In genomic region chr4:2042947-2043395, GRCh38 we compare ENCODE assay signal across 9 cellular contexts. TPM values are rescaled to one million over a fixed set of nuclear protein-coding genes. Genes with fewer than 3 reads are reported as not detected.
DNase-seq lines count a peak whose midpoint lies in the region; ATAC-seq lines count a peak whose summit lies in the region.
"Had no signal": no experiment of that assay in that cellular context is flagged by ENCODE, and none has a peak within 500 bp of the region (broad histone marks: within the 10 kb centered on the region; RNA-seq: fewer than 3 reads in every experiment).

No MANE protein-coding gene starts in this region.

- peak overlapping the region; percentile 63; the same call in 1 of the 2 replicates for H3K4me3 ChIP-seq in iPS-18c (ENCODE audit: insufficient read depth, low read depth, low read length)

- peaks cover 23% of the 10 kb centered on the region for H3K27me3 Mint-ChIP-seq in activated T-cell treated with anti-CD3 and anti-CD28 coated beads, Interleukin-2, amount 50 U/mL, for 72 hours (ENCODE audit: low read depth)
- peaks cover 20% of the 10 kb centered on the region for H3K27me3 Mint-ChIP-seq in activated CD4-positive, alpha-beta memory T cell treated with anti-CD3 and anti-CD28 coated beads for 36 hours

- no peaks in the 10 kb centered on the region for H3K9me3 Mint-ChIP-seq in activated T-cell treated with anti-CD3 and anti-CD28 coated beads, Interleukin-2, amount 50 U/mL, for 72 hours
- no peaks in the 10 kb centered on the region for H3K9me3 Mint-ChIP-seq in activated CD4-positive, alpha-beta memory T cell treated with anti-CD3 and anti-CD28 coated beads for 36 hours

- H3K4me3 Mint-ChIP-seq in activated T-cell treated with anti-CD3 and anti-CD28 coated beads, Interleukin-2, amount 50 U/mL, for 72 hours = peak overlapping the region; percentile 74 to 78
- peak overlapping the region; percentile 63 for H3K4me3 Mint-ChIP-seq in activated CD4-positive, alpha-beta memory T cell treated with anti-CD3 and anti-CD28 coated beads for 36 hours

- no peak for DNase-seq in activated T-cell treated with anti-CD3 and anti-CD28 coated beads, Interleukin-2, amount 50 U/mL, for 72 hours
- DNase-seq in activated T-cell treated with anti-CD3 and anti-CD28 coated beads, Interleukin-2, amount 50 U/mL, for 1 hour = no peak
- DNase-seq in activated CD4-positive, alpha-beta memory T cell treated with anti-CD3 and anti-CD28 coated beads for 36 hours = no peak
- DNase-seq in substantia nigra (lab: John Stamatoyannopoulos, UW) (no peak), amniotic stem cell (lab: John Stamatoyannopoulos, UW) (no peak), activated gamma-delta T cell treated with Interleukin-2 at 50 U/mL for 16 hours (no peak), anterior cingulate cortex (lab: John Stamatoyannopoulos, UW) (no peak)
- DNase-seq: cerebellar nuclear complex had no signal

- H3K4me1 Mint-ChIP-seq in activated T-cell treated with anti-CD3 and anti-CD28 coated beads, Interleukin-2, amount 50 U/mL, for 72 hours (ENCODE audit: low read depth) = no peaks in the 10 kb centered on the region
- peaks cover 4% of the 10 kb centered on the region for H3K4me1 Mint-ChIP-seq in activated CD4-positive, alpha-beta memory T cell treated with anti-CD3 and anti-CD28 coated beads for 36 hours (ENCODE audit: low read depth)

- CTCF ChIA-PET in activated CD4-positive, alpha-beta memory T cell treated with anti-CD3 and anti-CD28 coated beads for 36 hours (lab: Charles Lee) = no interaction called here

- intact Hi-C loops in activated CD4-positive, alpha-beta memory T cell treated with anti-CD3 and anti-CD28 coated beads for 36 hours (cut with micrococcal nuclease) = no loop called here

- POLR2A ChIA-PET in activated CD4-positive, alpha-beta memory T cell treated with anti-CD3 and anti-CD28 coated beads for 36 hours (lab: Charles Lee) = no interaction called here

- peaks cover 2% of the 10 kb centered on the region in 2 donors for H3K36me3 Mint-ChIP-seq in activated T-cell treated with anti-CD3 and anti-CD28 coated beads, Interleukin-2, amount 50 U/mL, for 72 hours (ENCODE audit: insufficient read depth in 2 of 2)
- H3K36me3 Mint-ChIP-seq in activated CD4-positive, alpha-beta memory T cell treated with anti-CD3 and anti-CD28 coated beads for 36 hours = no peaks in the 10 kb centered on the region

- no peak overlapping the region for H3K27ac Mint-ChIP-seq in activated T-cell treated with anti-CD3 and anti-CD28 coated beads, Interleukin-2, amount 50 U/mL, for 72 hours
- H3K27ac Mint-ChIP-seq in activated CD4-positive, alpha-beta memory T cell treated with anti-CD3 and anti-CD28 coated beads for 36 hours = no peak overlapping the region

- peaks cover 2% of the 10 kb centered on the region for H3K9me3 ChIP-seq in iPS-18c (ENCODE audit: control insufficient read depth, insufficient read depth, low read length)

- peak overlapping the region; percentile 69 for H3K27ac ChIP-seq in substantia nigra (ENCODE audit: low read depth, low read length, poor library complexity, severe bottlenecking)

- no peak for ATAC-seq in activated T-cell treated with anti-CD3 and anti-CD28 coated beads, Interleukin-2, amount 50 U/mL, for 72 hours (replicated peaks in 1 of 2)

RNA-seq across cellular contexts. Expression of gene NAT8L, which starts 16.2 kb away (rescaled TPM):
- 1 to 10 TPM in 1 of 2 donors, under 1 TPM in 1; 0.51 to 1.5 TPM for total RNA-seq in activated T-cell treated with anti-CD3 and anti-CD28 coated beads, Interleukin-2, amount 50 U/mL, for 72 hours
- total RNA-seq in activated CD4-positive, alpha-beta memory T cell treated with anti-CD3 and anti-CD28 coated beads for 36 hours = under 1 TPM; 0.19 to 0.29 TPM

RNA-seq across cellular contexts. Expression of gene NELFA, which starts 34.2 kb away (rescaled TPM):
- total RNA-seq in activated T-cell treated with anti-CD3 and anti-CD28 coated beads, Interleukin-2, amount 50 U/mL, for 72 hours = 10 to 100 TPM; 40.8 to 57.4 TPM
- 10 to 100 TPM; 39.5 to 41.5 TPM for total RNA-seq in activated CD4-positive, alpha-beta memory T cell treated with anti-CD3 and anti-CD28 coated beads for 36 hours
